In genomic region chr4:67288964-67289363, GRCh38 we compare ENCODE assay signal across 9 cellular contexts.
DNase-seq lines count a peak whose midpoint lies in the region; ATAC-seq and TF ChIP-seq lines count a peak whose summit lies in the region.
"Had no signal": no experiment of that assay in that cellular context is flagged by ENCODE, and none has a peak within 500 bp of the region (broad histone marks: within the 10 kb centered on the region; RNA-seq: fewer than 3 reads in every experiment).

No MANE protein-coding gene starts in this region.

- H3K4me3 Mint-ChIP-seq in activated CD4-positive, alpha-beta T cell treated with anti-CD3 and anti-CD28 coated beads for 36 hours: no peak overlapping the region
- H3K4me3 Mint-ChIP-seq in activated CD4-positive, alpha-beta T cell treated with anti-CD3 and anti-CD28 coated beads, Interleukin-2, amount 10 ng/mL, durations not matched to agents 7 days and 5 days: no peak overlapping the region
- H3K4me3 Mint-ChIP-seq in glutamatergic neuron (ENCODE audit: unreplicated experiment): no peak overlapping the region
- H3K4me3 Mint-ChIP-seq: CD4-positive, CD25-positive, alpha-beta regulatory T cell had no signal

- H3K27ac ChIP-seq in upper lobe of right lung (no peak overlapping the region), heart right ventricle (no peak overlapping the region)

- ATAC-seq in activated CD4-positive, alpha-beta T cell treated with anti-CD3 and anti-CD28 coated beads for 36 hours: no peak
- ATAC-seq in HG02870 (IDR thresholded peaks at IDR 0.05; ENCODE audit: unreplicated experiment): peak; percentile 64
- no peak for ATAC-seq in upper lobe of right lung
- ATAC-seq in heart right ventricle: no peak

- POLR2A ChIA-PET in activated CD4-positive, alpha-beta T cell treated with anti-CD3 and anti-CD28 coated beads for 36 hours (lab: Charles Lee): no interaction called here
- POLR2A ChIA-PET in activated CD4-positive, alpha-beta T cell treated with anti-CD3 and anti-CD28 coated beads, Interleukin-2, amount 10 ng/mL, durations not matched to agents 7 days and 5 days (lab: Charles Lee): no interaction called here

- CTCF ChIA-PET in activated CD4-positive, alpha-beta T cell treated with anti-CD3 and anti-CD28 coated beads for 36 hours (lab: Charles Lee): interaction anchor here (0.6 to 0.7 kb wide), 3 partner anchors 16 to 1416 kb away, joined by 3 read pairs; no protein-coding TSS in a partner anchor
- CTCF ChIA-PET in activated CD4-positive, alpha-beta T cell treated with anti-CD3 and anti-CD28 coated beads, Interleukin-2, amount 10 ng/mL, durations not matched to agents 7 days and 5 days (lab: Charles Lee): no interaction called here

- H3K27ac Mint-ChIP-seq in activated CD4-positive, alpha-beta T cell treated with anti-CD3 and anti-CD28 coated beads for 36 hours: no peak overlapping the region
- no peak overlapping the region for H3K27ac Mint-ChIP-seq in activated CD4-positive, alpha-beta T cell treated with anti-CD3 and anti-CD28 coated beads, Interleukin-2, amount 10 ng/mL, durations not matched to agents 7 days and 5 days
- H3K27ac Mint-ChIP-seq in glutamatergic neuron (ENCODE audit: unreplicated experiment): no peak overlapping the region
- H3K27ac Mint-ChIP-seq: CD4-positive, CD25-positive, alpha-beta regulatory T cell had no signal

- peak; percentile 59 for DNase-seq in activated CD4-positive, alpha-beta T cell treated with anti-CD3 and anti-CD28 coated beads for 36 hours
- DNase-seq in activated CD4-positive, alpha-beta T cell treated with anti-CD3 and anti-CD28 coated beads, Interleukin-2, amount 10 ng/mL, durations not matched to agents 7 days and 5 days: no peak
- DNase-seq in OCI-M1 (lab: John Stamatoyannopoulos, UW) (peak; percentile 86), glutamatergic neuron (peak; percentile 84), NCI-H446 treated with DMSO at 0.1 percent for 48 hours (lab: John Stamatoyannopoulos, UW) (no peak), upper lobe of right lung (no peak), heart right ventricle (no peak)

- 67 to 69% methylated on average over 4 of the region's 4 CpGs for WGBS in heart right ventricle, 2 donors

- no peaks in the 10 kb centered on the region for H3K4me1 Mint-ChIP-seq in activated CD4-positive, alpha-beta T cell treated with anti-CD3 and anti-CD28 coated beads for 36 hours
- no peaks in the 10 kb centered on the region for H3K4me1 Mint-ChIP-seq in activated CD4-positive, alpha-beta T cell treated with anti-CD3 and anti-CD28 coated beads, Interleukin-2, amount 10 ng/mL, durations not matched to agents 7 days and 5 days
- peaks cover 21% of the 10 kb centered on the region for H3K4me1 Mint-ChIP-seq in glutamatergic neuron (ENCODE audit: low read depth, unreplicated experiment)
- H3K4me1 Mint-ChIP-seq: CD4-positive, CD25-positive, alpha-beta regulatory T cell had no signal

- H3K9me3 Mint-ChIP-seq in activated CD4-positive, alpha-beta T cell treated with anti-CD3 and anti-CD28 coated beads for 36 hours (ENCODE audit: low read depth): no peaks in the 10 kb centered on the region
- H3K9me3 Mint-ChIP-seq in activated CD4-positive, alpha-beta T cell treated with anti-CD3 and anti-CD28 coated beads, Interleukin-2, amount 10 ng/mL, durations not matched to agents 7 days and 5 days: no peaks in the 10 kb centered on the region
- no peaks in the 10 kb centered on the region for H3K9me3 Mint-ChIP-seq in glutamatergic neuron (ENCODE audit: unreplicated experiment)

- TF ChIP-seq CTCF in glutamatergic neuron (IDR thresholded peaks at IDR 0.05; ENCODE audit: partially characterized antibody, unreplicated experiment) (peak; percentile 55), upper lobe of right lung (IDR thresholded peaks at IDR 0.05) (no peak), heart right ventricle (IDR thresholded peaks at IDR 0.05) (no peak)

- H3K36me3 Mint-ChIP-seq in activated CD4-positive, alpha-beta T cell treated with anti-CD3 and anti-CD28 coated beads for 36 hours (ENCODE audit: low read depth): no peaks in the 10 kb centered on the region
- H3K36me3 Mint-ChIP-seq in activated CD4-positive, alpha-beta T cell treated with anti-CD3 and anti-CD28 coated beads, Interleukin-2, amount 10 ng/mL, durations not matched to agents 7 days and 5 days (ENCODE audit: low read depth): no peaks in the 10 kb centered on the region
- H3K36me3 Mint-ChIP-seq in glutamatergic neuron (ENCODE audit: unreplicated experiment): peaks cover 8% of the 10 kb centered on the region
- H3K36me3 Mint-ChIP-seq: CD4-positive, CD25-positive, alpha-beta regulatory T cell had no signal

- H3K4me3 ChIP-seq in upper lobe of right lung: no peak overlapping the region
- H3K4me3 ChIP-seq in heart right ventricle: no peak overlapping the region

- intact Hi-C loops in activated CD4-positive, alpha-beta T cell treated with anti-CD3 and anti-CD28 coated beads for 36 hours (cut with DNase I, micrococcal nuclease): loop anchor here in 1 of 2 experiments (1.0 kb wide), 1 partner anchor 201 kb away; no protein-coding TSS in a partner anchor
- intact Hi-C loops in upper lobe of right lung (cut with DNase I): no loop called here
- intact Hi-C loops in heart right ventricle (cut with DNase I): no loop called here

- no peaks in the 10 kb centered on the region for H3K27me3 ChIP-seq in upper lobe of right lung
- no peaks in the 10 kb centered on the region for H3K27me3 ChIP-seq in heart right ventricle

- no peaks in the 10 kb centered on the region for H3K9me3 ChIP-seq in upper lobe of right lung
- peaks cover 0 to 8% (median 0%) of the 10 kb centered on the region in 11 donors for H3K9me3 ChIP-seq in heart right ventricle

- H3K4me1 ChIP-seq in upper lobe of right lung (peaks cover 2% of the 10 kb centered on the region), heart right ventricle (no peaks in the 10 kb centered on the region)

- no peaks in the 10 kb centered on the region for H3K27me3 Mint-ChIP-seq in activated CD4-positive, alpha-beta T cell treated with anti-CD3 and anti-CD28 coated beads for 36 hours
- H3K27me3 Mint-ChIP-seq in activated CD4-positive, alpha-beta T cell treated with anti-CD3 and anti-CD28 coated beads, Interleukin-2, amount 10 ng/mL, durations not matched to agents 7 days and 5 days: no peaks in the 10 kb centered on the region
- H3K27me3 Mint-ChIP-seq in glutamatergic neuron (ENCODE audit: unreplicated experiment): peaks cover 3% of the 10 kb centered on the region
- H3K27me3 Mint-ChIP-seq: CD4-positive, CD25-positive, alpha-beta regulatory T cell had no signal

- no peaks in the 10 kb centered on the region for H3K36me3 ChIP-seq in upper lobe of right lung
- no peaks in the 10 kb centered on the region for H3K36me3 ChIP-seq in heart right ventricle

Comparison
In these comparisons a context has a peak if more than half of its experiments do, and no peak if none do; other contexts are left out.
1. DNase-seq: peak in activated CD4-positive, alpha-beta T cell treated with anti-CD3 and anti-CD28 coated beads for 36 hours (single experiment), OCI-M1 (single experiment) and glutamatergic neuron (single experiment); none in activated CD4-positive, alpha-beta T cell treated with anti-CD3 and anti-CD28 coated beads, Interleukin-2, amount 10 ng/mL, durations not matched to agents 7 days and 5 days (single experiment), NCI-H446 treated with DMSO at 0.1 percent for 48 hours (single experiment), upper lobe of right lung (single experiment) and heart right ventricle (0 of 2).